Comparison of ENCODE assay signal across 8 cellular contexts in the genomic region with DNA sequence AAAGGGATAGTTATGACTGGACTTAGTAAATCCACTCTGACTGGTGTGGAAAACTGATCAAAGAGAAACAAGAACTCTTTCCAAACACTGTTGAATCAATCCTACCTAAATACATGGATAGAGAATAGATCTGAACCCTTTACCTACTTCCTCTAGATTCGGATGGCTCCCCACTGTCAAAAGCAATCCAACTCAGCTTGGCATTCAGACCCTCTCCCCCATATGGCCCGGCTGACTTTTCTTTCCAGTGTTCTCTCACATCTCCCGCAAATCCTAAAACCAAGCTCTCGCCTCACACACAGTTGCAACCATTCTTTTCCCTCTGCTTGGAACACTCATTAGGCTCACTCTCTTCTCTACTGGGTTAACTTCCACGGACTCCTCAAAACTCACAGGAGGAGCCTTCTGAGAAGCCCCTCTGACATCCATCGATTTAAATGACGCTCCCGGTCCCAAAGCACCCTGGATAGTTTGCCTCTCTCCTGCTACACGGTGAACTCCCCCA. TPM values are rescaled to one million over a fixed set of nuclear protein-coding genes. Genes with fewer than 3 reads are reported as not detected.
A peak's percentile ranks its signal among the peaks of the same experiment; 100 is the strongest.
DNase-seq lines count a peak whose midpoint lies in the region; ATAC-seq and TF ChIP-seq lines count a peak whose summit lies in the region.

No MANE protein-coding gene starts in this region.

- peak overlapping the region; percentile 47 for H3K27ac ChIP-seq in OCI-LY1 (ENCODE audit: low read depth, low read length, poor library complexity, severe bottlenecking)
- H3K27ac ChIP-seq in gastrocnemius medialis: peak overlapping the region; percentile 81 to 89 (median 86)

- DNase-seq in foreskin fibroblast: no peak
- DNase-seq in gastrocnemius medialis: no peak
- DNase-seq in COLO668 (lab: John Stamatoyannopoulos, UW; ENCODE audit: unreplicated experiment): no peak
- no peak for DNase-seq in stimulated activated CD4-positive, alpha-beta T cell treated with anti-CD3 and anti-CD28 coated beads, Interleukin-4, amount 100 ng/mL, for 24 hours
- DNase-seq in NCI-H1930 (lab: John Stamatoyannopoulos, UW): no peak

- intact Hi-C loops in gastrocnemius medialis (cut with DNase I; ENCODE audit: low total_unique reads): loop anchor here (2.0 to 5.0 kb wide), 2 partner anchors 113 to 230 kb away; no protein-coding TSS in a partner anchor

- peak overlapping the region; percentile 78 for H3K4me2 ChIP-seq in OCI-LY1 (ENCODE audit: low read length)

- H3K9ac ChIP-seq in OCI-LY1 (ENCODE audit: low read length): peak overlapping the region; percentile 80

- H3K4me1 ChIP-seq in OCI-LY1 (ENCODE audit: insufficient read depth, low read length, severe bottlenecking) (peaks cover 21% of the 10 kb centered on the region), gastrocnemius medialis (peaks cover 8 to 9% of the 10 kb centered on the region in 2 donors)

- H3K9me3 ChIP-seq in OCI-LY1 (ENCODE audit: low read length) (no peaks in the 10 kb centered on the region; the same call in none of the 2 replicates), gastrocnemius medialis (no peaks in the 10 kb centered on the region)

- H3K79me2 ChIP-seq in OCI-LY1 (ENCODE audit: insufficient read depth, low read length): peaks cover 6% of the 10 kb centered on the region

- ATAC-seq in GM21529 (IDR thresholded peaks at IDR 0.05; ENCODE audit: unreplicated experiment) (peak; percentile 4), gastrocnemius medialis (peak; percentile 20 to 37), GM19328 (IDR thresholded peaks at IDR 0.05; ENCODE audit: unreplicated experiment) (no peak)

- H3F3A ChIP-seq in OCI-LY1 (ENCODE audit: insufficient read depth, low read length): no peaks in the 10 kb centered on the region

- H3K4me3 ChIP-seq in OCI-LY1 (ENCODE audit: low read depth, low read length, poor library complexity, severe bottlenecking) (peak overlapping the region; percentile 80), foreskin fibroblast (ENCODE audit: low read depth in 1 of 2, low read length in 2 of 2) (peak overlapping the region; percentile 90 to 99), gastrocnemius medialis (peak overlapping the region; percentile 83 to 94 (median 90))

- H3K27me3 ChIP-seq in OCI-LY1 (ENCODE audit: insufficient read depth, low read length) (no peaks in the 10 kb centered on the region), gastrocnemius medialis (peaks cover 0 to 3% (median 0%) of the 10 kb centered on the region in 3 donors)

- TF ChIP-seq CTCF in OCI-LY1 (IDR thresholded peaks at IDR 0.05; ENCODE audit: low read length): no peak
- TF ChIP-seq CTCF in foreskin fibroblast (IDR thresholded peaks at IDR 0.05; ENCODE audit: low read depth, low read length): no peak
- TF ChIP-seq CTCF in gastrocnemius medialis (IDR thresholded peaks at IDR 0.05 in 4 of 5, conservative IDR thresholded peaks at IDR 0.05 in 1 of 5): no peak

- in situ Hi-C loops in gastrocnemius medialis (cut with MboI; ENCODE audit: low sequenced_read_pairs in 4 of 4): loop anchor here (10.0 to 25.0 kb wide), 4 partner anchors 180 to 952 kb away; a partner anchor contains a TSS

- H2AFZ ChIP-seq in OCI-LY1 (ENCODE audit: low read length): no peak overlapping the region

- H3K36me3 ChIP-seq in OCI-LY1 (ENCODE audit: insufficient read depth, low read length): no peaks in the 10 kb centered on the region
- no peaks in the 10 kb centered on the region for H3K36me3 ChIP-seq in gastrocnemius medialis

- no peak for TF ChIP-seq POLR2A in gastrocnemius medialis (IDR thresholded peaks at IDR 0.05)

- H3K9me2 ChIP-seq in OCI-LY1 (ENCODE audit: low read depth, low read length): no peaks in the 10 kb centered on the region

- no peaks in the 10 kb centered on the region for H4K20me1 ChIP-seq in OCI-LY1 (ENCODE audit: insufficient read depth, low read length)

RNA-seq across cellular contexts. Expression of a gene that starts 0.6 kb away (rescaled TPM):
- total RNA-seq in gastrocnemius medialis: 1 to 10 TPM; 1.9 to 5.3 (median 3.4) TPM

RNA-seq across cellular contexts. Expression of a gene that starts 18.0 kb away (rescaled TPM):
- total RNA-seq in gastrocnemius medialis: under 1 TPM in 3 of 4 donors, not detected in 1; 0.13 to 0.87 (median 0.19) TPM
